14 cellular contexts compared by ENCODE assay signal in the genomic region with DNA sequence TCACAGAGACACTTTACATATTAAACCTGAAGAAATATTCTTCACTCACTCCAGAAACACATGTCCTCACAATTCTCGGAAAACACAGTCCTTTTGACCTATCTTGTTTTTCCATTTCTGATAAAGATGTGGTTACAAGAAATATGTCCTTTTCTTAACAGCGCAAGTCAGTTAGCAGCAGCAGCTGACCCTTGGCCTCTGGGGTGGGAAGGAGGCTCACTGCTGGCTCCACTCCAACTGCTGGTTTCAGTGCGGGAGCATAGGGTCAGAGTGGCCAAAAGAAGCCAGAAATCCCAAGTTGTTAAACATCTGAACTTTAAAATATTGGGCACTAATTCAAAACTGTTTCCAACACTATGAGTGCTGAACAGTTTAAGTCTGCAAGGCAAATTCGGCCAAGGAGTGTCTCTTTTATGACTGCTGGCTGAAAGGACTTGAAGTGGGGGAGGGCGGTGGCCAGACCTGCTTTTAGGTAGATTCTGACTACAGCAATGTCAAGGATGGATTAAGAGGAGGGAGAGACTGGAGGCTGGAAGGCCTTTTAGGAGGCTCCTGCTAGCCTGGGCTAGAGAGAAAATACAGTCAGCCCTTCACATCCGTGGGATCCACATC. TPM values are rescaled to one million over a fixed set of nuclear protein-coding genes. Genes with fewer than 3 reads are reported as not detected.
DNase-seq lines count a peak whose midpoint lies in the region; ATAC-seq, FAIRE-seq and TF ChIP-seq lines count a peak whose summit lies in the region.
"Had no signal": no experiment of that assay in that cellular context is flagged by ENCODE, and none has a peak within 500 bp of the region (broad histone marks: within the 10 kb centered on the region; RNA-seq: fewer than 3 reads in every experiment).

No MANE protein-coding gene starts in this region.

- ATAC-seq in GM18870 (IDR thresholded peaks at IDR 0.05; ENCODE audit: unreplicated experiment): no peak
- ATAC-seq: Panc1 had no signal

- intact Hi-C loops in Calu3 (cut with micrococcal nuclease; ENCODE audit: unreplicated experiment) (no loop called here), posterior vena cava (cut with DNase I) (no loop called here)

- no peak overlapping the region for H3K9ac ChIP-seq in astrocyte (ENCODE audit: low read length)

- no peak overlapping the region for H2AFZ ChIP-seq in astrocyte (ENCODE audit: low read depth, low read length)

- no peak overlapping the region for H3K4me2 ChIP-seq in astrocyte (ENCODE audit: low read length)

- H3K4me3 Mint-ChIP-seq in Calu3 (ENCODE audit: low read depth, unreplicated experiment) (peak overlapping the region; percentile 16), astrocyte (ENCODE audit: unreplicated experiment) (peak overlapping the region; percentile 4)
- H3K4me3 Mint-ChIP-seq: activated naive CD8-positive, alpha-beta T cell had no signal

- no peaks in the 10 kb centered on the region for H3K27me3 Mint-ChIP-seq in Calu3 (ENCODE audit: unreplicated experiment)
- H3K27me3 Mint-ChIP-seq in astrocyte (ENCODE audit: low read depth, unreplicated experiment): peaks cover 4% of the 10 kb centered on the region
- H3K27me3 Mint-ChIP-seq: activated naive CD8-positive, alpha-beta T cell had no signal

- H3K36me3 Mint-ChIP-seq in Calu3 (ENCODE audit: insufficient read depth, unreplicated experiment) (peaks cover 27% of the 10 kb centered on the region), astrocyte (ENCODE audit: low read depth, unreplicated experiment) (peaks cover 12% of the 10 kb centered on the region)

- no peak overlapping the region for H3K4me3 ChIP-seq in astrocyte (ENCODE audit: insufficient read depth, low read depth, low read length)
- H3K4me3 ChIP-seq in right atrium auricular region: no peak overlapping the region
- H3K4me3 ChIP-seq: coronary artery, MG63 had no signal

- TF ChIP-seq CTCF in Calu3 (IDR thresholded peaks at IDR 0.05; ENCODE audit: unreplicated experiment): no peak
- TF ChIP-seq CTCF in astrocyte (IDR thresholded peaks at IDR 0.05; ENCODE audit: insufficient read depth, low read depth, low read length): no peak
- no peak for TF ChIP-seq CTCF in right atrium auricular region (IDR thresholded peaks at IDR 0.05)

- FAIRE-seq in astrocyte (lab: Jason Lieb, UNC): no peak
- FAIRE-seq: GM19239, keratinocyte had no signal

- peaks cover 35% of the 10 kb centered on the region for H3K4me1 Mint-ChIP-seq in Calu3 (ENCODE audit: low read depth, unreplicated experiment)
- H3K4me1 Mint-ChIP-seq in astrocyte (ENCODE audit: low read depth, unreplicated experiment): peaks cover 47% of the 10 kb centered on the region

- CTCF ChIA-PET in Calu3 (lab: Charles Lee): interaction anchor here (1.3 kb wide), 1 partner anchor 59 kb away, joined by 4 read pairs; no protein-coding TSS in a partner anchor

- no peak overlapping the region for H3K27ac ChIP-seq in astrocyte (ENCODE audit: low read depth, low read length)
- no peak overlapping the region for H3K27ac ChIP-seq in right atrium auricular region

- H3K9me3 ChIP-seq in astrocyte (ENCODE audit: insufficient read depth, low read depth, low read length): no peaks in the 10 kb centered on the region
- H3K9me3 ChIP-seq in right atrium auricular region: no peaks in the 10 kb centered on the region
- H3K9me3 ChIP-seq: MG63 had no signal

- no peaks in the 10 kb centered on the region for H3K9me3 Mint-ChIP-seq in Calu3 (ENCODE audit: low read depth, unreplicated experiment)
- no peaks in the 10 kb centered on the region for H3K9me3 Mint-ChIP-seq in astrocyte (ENCODE audit: unreplicated experiment)

- H3K36me3 ChIP-seq in astrocyte (ENCODE audit: insufficient read depth, low read length): no peaks in the 10 kb centered on the region
- H3K36me3 ChIP-seq in right atrium auricular region: peaks cover 24% of the 10 kb centered on the region

- no peaks in the 10 kb centered on the region for H3K79me2 ChIP-seq in astrocyte (ENCODE audit: insufficient read depth, low read length)

- peaks cover 18% of the 10 kb centered on the region for H3K4me1 ChIP-seq in astrocyte (ENCODE audit: insufficient read depth, low read length)
- H3K4me1 ChIP-seq in right atrium auricular region: peaks cover 0 to 42% of the 10 kb centered on the region in 2 donors

- BruUV-seq in Calu3 (replicated peaks; lab: Mats Ljungman, UMichigan): no TSS peak

- H3K27ac Mint-ChIP-seq in Calu3 (ENCODE audit: unreplicated experiment): no peak overlapping the region
- H3K27ac Mint-ChIP-seq in astrocyte (ENCODE audit: unreplicated experiment): peak overlapping the region; percentile 71
- H3K27ac Mint-ChIP-seq: activated naive CD8-positive, alpha-beta T cell had no signal

- peaks cover 47% of the 10 kb centered on the region for H4K20me1 ChIP-seq in astrocyte (ENCODE audit: insufficient read depth, low read length)

- DNase-seq in Calu3: no peak
- DNase-seq in astrocyte (ENCODE audit: low read depth): no peak
- peak; percentile 62 for DNase-seq in right atrium auricular region (ENCODE audit: low spot score)
- peak; percentile 89 for DNase-seq in posterior vena cava (ENCODE audit: low spot score)
- DNase-seq in NCI-H526 (lab: John Stamatoyannopoulos, UW): no peak
- DNase-seq in hepatic stellate cell (ENCODE audit: low spot score): no peak
- DNase-seq in NCI-H187 treated with DMSO at 0.1 percent for 48 hours (lab: John Stamatoyannopoulos, UW): no peak
- DNase-seq: MG63 had no signal

- H3K27me3 ChIP-seq in astrocyte (ENCODE audit: insufficient read depth, low read length): no peaks in the 10 kb centered on the region
- no peaks in the 10 kb centered on the region for H3K27me3 ChIP-seq in right atrium auricular region
- H3K27me3 ChIP-seq: MG63 had no signal

RNA-seq across cellular contexts. Expression of a gene that starts 12.3 kb away (rescaled TPM):
- total RNA-seq in Calu3 (2022) (75.9 and 79.6 TPM in 2 replicates), astrocyte (93.5 and 108 TPM in 2 replicates), right atrium auricular region (10 to 100 TPM; 21.0 to 41.0 TPM), posterior vena cava (10 to 100 TPM; 68.0 to 69.8 TPM)

RNA-seq across cellular contexts. Expression of a gene that starts 31.0 kb away (rescaled TPM):
- 20.2 and 25.2 TPM in 2 replicates for total RNA-seq in Calu3 (2022)
- total RNA-seq in astrocyte: 19.9 and 20.7 TPM in 2 replicates
- 1 to 10 TPM; 8.1 to 9.3 TPM for total RNA-seq in right atrium auricular region
- 10 to 100 TPM; 20.0 to 22.9 TPM for total RNA-seq in posterior vena cava

RNA-seq across cellular contexts. Expression of a gene that starts 50.0 kb away (rescaled TPM):
- total RNA-seq in Calu3 (2022) (11.1 and 13.9 TPM in 2 replicates), astrocyte (27.0 and 29.0 TPM in 2 replicates), right atrium auricular region (10 to 100 TPM; 20.6 to 33.4 TPM), posterior vena cava (10 to 100 TPM; 11.4 to 16.3 TPM)

RNA-seq across cellular contexts. Expression of a gene that starts 51.0 kb away (rescaled TPM):
- total RNA-seq in Calu3 (2022) (163 and 172 TPM in 2 replicates), astrocyte (395 and 419 TPM in 2 replicates), right atrium auricular region (100 to 1,000 TPM; 379 to 465 TPM), posterior vena cava (100 to 1,000 TPM; 222 to 314 TPM)

RNA-seq across cellular contexts. Expression of a gene that starts 58.0 kb away (rescaled TPM):
- total RNA-seq in Calu3 (2022) (0.12 and 0.19 TPM in 2 replicates), astrocyte (0.95 and 1.2 TPM in 2 replicates), right atrium auricular region (10 to 100 TPM; 22.3 to 36.7 TPM), posterior vena cava (100 to 1,000 TPM; 178 to 323 TPM)

Comparison
In these comparisons a context has a peak if more than half of its experiments do, and no peak if none do; other contexts are left out.
1. DNase-seq: peak in right atrium auricular region (single experiment) and posterior vena cava (single experiment); none in Calu3 (single experiment), astrocyte (single experiment), NCI-H526 (0 of 2), hepatic stellate cell (single experiment) and NCI-H187 treated with DMSO at 0.1 percent for 48 hours (single experiment).